In the genomic region with DNA sequence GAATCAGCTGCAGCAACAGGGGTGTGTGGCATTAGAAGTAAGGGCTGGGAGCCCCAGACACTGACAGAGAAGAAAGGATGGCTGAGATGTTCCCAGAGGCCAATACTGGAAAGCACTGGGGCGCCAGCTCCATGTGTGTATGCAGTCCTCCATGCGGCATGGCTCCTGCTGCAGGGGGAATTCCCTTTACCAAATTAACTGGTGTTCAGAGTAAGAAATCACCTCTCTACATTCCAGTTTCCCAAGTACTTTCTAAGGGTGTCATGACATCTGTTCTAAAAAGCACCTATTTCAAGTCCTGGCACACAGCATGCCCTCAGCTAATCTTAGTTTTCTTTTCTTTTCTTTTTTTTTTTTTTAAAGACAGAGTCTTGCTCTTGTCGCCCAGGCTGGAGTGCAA, we compare ENCODE assay signal across 32 cellular contexts.
DNase-seq lines count a peak whose midpoint lies in the region; ATAC-seq and TF ChIP-seq lines count a peak whose summit lies in the region.
"Had no signal": no experiment of that assay in that cellular context is flagged by ENCODE, and none has a peak within 500 bp of the region (broad histone marks: within the 10 kb centered on the region; RNA-seq: fewer than 3 reads in every experiment).

No MANE protein-coding gene starts in this region.

- no peaks in the 10 kb centered on the region for H3K36me3 ChIP-seq in Karpas-422 (ENCODE audit: insufficient read depth, low read length)
- no peaks in the 10 kb centered on the region for H3K36me3 ChIP-seq in left lung
- H3K36me3 ChIP-seq in thyroid gland, result no peaks in the 10 kb centered on the region
- no peaks in the 10 kb centered on the region for H3K36me3 ChIP-seq in vagina
- H3K36me3 ChIP-seq: esophagus muscularis mucosa, heart left ventricle, prostate gland had no signal

- H3K9me3 Mint-ChIP-seq in activated T-cell treated with anti-CD3 and anti-CD28 coated beads, Interleukin-2, amount 50 U/mL, for 24 hours, result no peaks in the 10 kb centered on the region
- H3K9me3 Mint-ChIP-seq in activated T-cell treated with anti-CD3 and anti-CD28 coated beads, Interleukin-2, amount 50 U/mL, for 72 hours, result no peaks in the 10 kb centered on the region
- H3K9me3 Mint-ChIP-seq: activated CD4-positive, alpha-beta T cell treated with anti-CD3 and anti-CD28 coated beads, Interleukin-2, amount 10 ng/mL, durations not matched to agents 7 days and 5 days; brain; CD8-positive, alpha-beta memory T cell; type B pancreatic cell had no signal

- H2AFZ ChIP-seq in Karpas-422 (ENCODE audit: low read length), result no peak overlapping the region

- intact Hi-C loops in left lung (cut with DNase I), result loop anchor here in 1 of 2 donors (5.0 to 10.0 kb wide), 2 partner anchors 86 to 199 kb away; no protein-coding TSS in a partner anchor
- intact Hi-C loops in thyroid gland (cut with DNase I), result no loop called here
- intact Hi-C loops in vagina (cut with DNase I), result no loop called here

- H3K36me3 Mint-ChIP-seq in activated T-cell treated with anti-CD3 and anti-CD28 coated beads, Interleukin-2, amount 50 U/mL, for 24 hours (ENCODE audit: low read depth), result no peaks in the 10 kb centered on the region
- no peaks in the 10 kb centered on the region for H3K36me3 Mint-ChIP-seq in activated T-cell treated with anti-CD3 and anti-CD28 coated beads, Interleukin-2, amount 50 U/mL, for 72 hours (ENCODE audit: insufficient read depth in 2 of 2)
- H3K36me3 Mint-ChIP-seq: brain, type B pancreatic cell had no signal

- peaks cover 3% of the 10 kb centered on the region for H4K20me1 ChIP-seq in Karpas-422 (ENCODE audit: insufficient read depth, low read depth, low read length)

- peak overlapping the region; percentile 21 for H3K4me3 Mint-ChIP-seq in activated T-cell treated with anti-CD3 and anti-CD28 coated beads, Interleukin-2, amount 50 U/mL, for 24 hours
- H3K4me3 Mint-ChIP-seq in activated T-cell treated with anti-CD3 and anti-CD28 coated beads, Interleukin-2, amount 50 U/mL, for 72 hours, result peak overlapping the region in 1 of 2 donors; percentile 1
- H3K4me3 Mint-ChIP-seq: activated CD4-positive, alpha-beta T cell treated with anti-CD3 and anti-CD28 coated beads, Interleukin-2, amount 10 ng/mL, durations not matched to agents 7 days and 5 days; brain; CD8-positive, alpha-beta memory T cell; type B pancreatic cell had no signal

- H3K4me3 ChIP-seq in Karpas-422 (ENCODE audit: low read length), result no peak overlapping the region
- H3K4me3 ChIP-seq in left lung, result no peak overlapping the region
- no peak overlapping the region for H3K4me3 ChIP-seq in thyroid gland (replicated peaks in 1 of 3)
- no peak overlapping the region for H3K4me3 ChIP-seq in vagina
- H3K4me3 ChIP-seq: esophagus muscularis mucosa, heart left ventricle, prostate gland had no signal

- H3K27me3 ChIP-seq in Karpas-422 (ENCODE audit: low read length) (no peaks in the 10 kb centered on the region), left lung (no peaks in the 10 kb centered on the region), thyroid gland (no peaks in the 10 kb centered on the region), vagina (no peaks in the 10 kb centered on the region)
- H3K27me3 ChIP-seq: esophagus muscularis mucosa, heart left ventricle had no signal

- H3K27ac ChIP-seq in Karpas-422 (ENCODE audit: low read length) (peak overlapping the region; percentile 89), left lung (no peak overlapping the region), thyroid gland (no peak overlapping the region), vagina (no peak overlapping the region)
- H3K27ac ChIP-seq: esophagus muscularis mucosa, heart left ventricle, HL-60, prostate gland, VCaP had no signal

- DNase-seq in activated T-cell treated with anti-CD3 and anti-CD28 coated beads, Interleukin-2, amount 50 U/mL, for 24 hours, result no peak
- DNase-seq in activated T-cell treated with anti-CD3 and anti-CD28 coated beads, Interleukin-2, amount 50 U/mL, for 72 hours, result no peak
- DNase-seq in Karpas-422, result no peak
- no peak for DNase-seq in left lung
- DNase-seq in thyroid gland, result peak; percentile 39 to 44
- no peak for DNase-seq in T-helper 2 cell
- DNase-seq in SKM-1 treated with dmso at 0.1 percent for 144 hours (lab: John Stamatoyannopoulos, UW; ENCODE audit: unreplicated experiment), result no peak
- DNase-seq in vagina (ENCODE audit: extremely low spot score in 2 of 2), result no peak
- DNase-seq: activated CD4-positive, alpha-beta T cell treated with anti-CD3 and anti-CD28 coated beads, Interleukin-2, amount 10 ng/mL, durations not matched to agents 7 days and 5 days; activated gamma-delta T cell treated with Interleukin-2 at 50 U/mL for 16 hours; CD8-positive, alpha-beta memory T cell; cerebellar nuclear complex; EL; foreskin fibroblast; H7; heart left ventricle; KG1; left ventricle myocardium superior; MM.1S; NCI-H1105 treated with DMSO at 0.1 percent for 48 hours; NCI-H1930; occipital lobe; SIG-M5; SW 1271; T1000 had no signal

- no peak for ATAC-seq in activated T-cell treated with anti-CD3 and anti-CD28 coated beads, Interleukin-2, amount 50 U/mL, for 72 hours (replicated peaks in 1 of 2)
- peak; percentile 72 for ATAC-seq in left lung
- ATAC-seq: heart left ventricle, left ventricle myocardium superior, sciatic nerve had no signal

- WGBS in thyroid gland, 2 donors, result 75 to 84% methylated on average over 3 of the region's 3 CpGs

- H3K9me3 ChIP-seq in Karpas-422 (ENCODE audit: low read length), result no peaks in the 10 kb centered on the region
- no peaks in the 10 kb centered on the region for H3K9me3 ChIP-seq in left lung
- no peaks in the 10 kb centered on the region for H3K9me3 ChIP-seq in thyroid gland
- H3K9me3 ChIP-seq in vagina, result no peaks in the 10 kb centered on the region
- H3K9me3 ChIP-seq: esophagus muscularis mucosa, heart left ventricle, prostate gland had no signal

- peaks cover 82% of the 10 kb centered on the region for H3K4me1 ChIP-seq in Karpas-422 (ENCODE audit: low read length)
- peaks cover 3 to 42% of the 10 kb centered on the region in 2 donors for H3K4me1 ChIP-seq in left lung
- peaks cover 11 to 13% of the 10 kb centered on the region in 2 donors for H3K4me1 ChIP-seq in thyroid gland
- H3K4me1 ChIP-seq in vagina, result peaks cover 5% of the 10 kb centered on the region
- H3K4me1 ChIP-seq: prostate gland had no signal

- H3K4me2 ChIP-seq in Karpas-422 (ENCODE audit: low read depth, low read length, poor library complexity, severe bottlenecking), result no peak overlapping the region

- peaks cover 65% of the 10 kb centered on the region for H3K79me2 ChIP-seq in Karpas-422 (ENCODE audit: low read length)

- TF ChIP-seq CTCF in left lung (IDR thresholded peaks at IDR 0.05), result no peak
- TF ChIP-seq CTCF in thyroid gland (IDR thresholded peaks at IDR 0.05), result no peak
- no peak for TF ChIP-seq CTCF in vagina (IDR thresholded peaks at IDR 0.05)

- peaks cover 38% of the 10 kb centered on the region for H3K4me1 Mint-ChIP-seq in activated T-cell treated with anti-CD3 and anti-CD28 coated beads, Interleukin-2, amount 50 U/mL, for 24 hours (ENCODE audit: low read depth)
- peaks cover 55% of the 10 kb centered on the region for H3K4me1 Mint-ChIP-seq in activated T-cell treated with anti-CD3 and anti-CD28 coated beads, Interleukin-2, amount 50 U/mL, for 72 hours (ENCODE audit: low read depth)

- H3K9ac ChIP-seq in Karpas-422 (ENCODE audit: low read length), result no peak overlapping the region

- H3K9me2 ChIP-seq in Karpas-422 (replicated peaks; ENCODE audit: insufficient read depth, low read length), result no peaks in the 10 kb centered on the region

- peaks cover 38% of the 10 kb centered on the region for H3K27me3 Mint-ChIP-seq in activated T-cell treated with anti-CD3 and anti-CD28 coated beads, Interleukin-2, amount 50 U/mL, for 24 hours
- H3K27me3 Mint-ChIP-seq in activated T-cell treated with anti-CD3 and anti-CD28 coated beads, Interleukin-2, amount 50 U/mL, for 72 hours (ENCODE audit: low read depth), result peaks cover 13% of the 10 kb centered on the region
- H3K27me3 Mint-ChIP-seq: brain, type B pancreatic cell had no signal

- TF ChIP-seq POLR2A in thyroid gland (IDR thresholded peaks at IDR 0.05) (no peak), vagina (IDR thresholded peaks at IDR 0.05) (no peak)

- no peak overlapping the region for H3K27ac Mint-ChIP-seq in activated T-cell treated with anti-CD3 and anti-CD28 coated beads, Interleukin-2, amount 50 U/mL, for 24 hours
- no peak overlapping the region for H3K27ac Mint-ChIP-seq in activated T-cell treated with anti-CD3 and anti-CD28 coated beads, Interleukin-2, amount 50 U/mL, for 72 hours
- H3K27ac Mint-ChIP-seq: activated CD4-positive, alpha-beta T cell treated with anti-CD3 and anti-CD28 coated beads, Interleukin-2, amount 10 ng/mL, durations not matched to agents 7 days and 5 days; brain; type B pancreatic cell had no signal

Comparison
In these comparisons a context has a peak if more than half of its experiments do, and no peak if none do; other contexts are left out.
1. DNase-seq: peak in thyroid gland (2 of 2); none in activated T-cell treated with anti-CD3 and anti-CD28 coated beads, Interleukin-2, amount 50 U/mL, for 24 hours (single experiment), activated T-cell treated with anti-CD3 and anti-CD28 coated beads, Interleukin-2, amount 50 U/mL, for 72 hours (0 of 2), Karpas-422 (single experiment), left lung (0 of 2), T-helper 2 cell (0 of 5), SKM-1 treated with dmso at 0.1 percent for 144 hours (single experiment) and vagina (0 of 2).